In genomic region chr1:19477284-19478240, GRCh38 we compare ENCODE assay signal across 8 cellular contexts. TPM values are rescaled to one million over a fixed set of nuclear protein-coding genes. Genes with fewer than 3 reads are reported as not detected.
DNase-seq lines count a peak whose midpoint lies in the region; ATAC-seq and TF ChIP-seq lines count a peak whose summit lies in the region.

No MANE protein-coding gene starts in this region.

- H3K4me3 Mint-ChIP-seq in CD8-positive, alpha-beta T cell: peak overlapping the region; percentile 77
- no peak overlapping the region for H3K4me3 Mint-ChIP-seq in osteocyte (ENCODE audit: unreplicated experiment)

- H3K4me1 ChIP-seq in CD8-positive, alpha-beta T cell (ENCODE audit: insufficient read depth, low read length): peaks cover 98% of the 10 kb centered on the region

- in situ Hi-C loops in brain microvascular endothelial cell (cut with HindIII; ENCODE audit: low pct_ligation_motif_present, low sequenced_read_pairs): no loop called here

- H3K27me3 ChIP-seq in CD8-positive, alpha-beta T cell (ENCODE audit: insufficient read depth, low read length): no peaks in the 10 kb centered on the region
- H3K27me3 ChIP-seq in brain microvascular endothelial cell (replicated peaks): no peaks in the 10 kb centered on the region

- H3K36me3 Mint-ChIP-seq in CD8-positive, alpha-beta T cell: peaks cover 67% of the 10 kb centered on the region
- H3K36me3 Mint-ChIP-seq in osteocyte (ENCODE audit: unreplicated experiment): peaks cover 4% of the 10 kb centered on the region

- peaks cover 5% of the 10 kb centered on the region for H3K36me3 ChIP-seq in CD8-positive, alpha-beta T cell (ENCODE audit: insufficient read depth, low read length)
- H3K36me3 ChIP-seq in brain microvascular endothelial cell (replicated peaks): peaks cover 37% of the 10 kb centered on the region

- no peaks in the 10 kb centered on the region for H3K9me3 ChIP-seq in CD8-positive, alpha-beta T cell (ENCODE audit: low read length)

- H3K9me3 Mint-ChIP-seq in CD8-positive, alpha-beta T cell: no peaks in the 10 kb centered on the region
- no peaks in the 10 kb centered on the region for H3K9me3 Mint-ChIP-seq in osteocyte (ENCODE audit: unreplicated experiment)

- intact Hi-C loops in CD8-positive, alpha-beta T cell (cut with DNase I, micrococcal nuclease): loop anchor here in 1 of 2 experiments (1.0 kb wide), 2 partner anchors 8 to 9 kb away; partner anchors contain the start of gene CAPZB
- intact Hi-C loops in posterior cingulate gyrus (cut with DNase I): no loop called here

- POLR2A ChIA-PET in CD8-positive, alpha-beta T cell (lab: Charles Lee): interaction anchor here (1.0 to 13.3 kb wide), 5 partner anchors 9 to 27 kb away, joined by 4 to 193 read pairs (median 6); partner anchors contain the start of gene CAPZB

- peaks cover 99% of the 10 kb centered on the region for H3K4me1 Mint-ChIP-seq in CD8-positive, alpha-beta T cell (ENCODE audit: low read depth)
- peaks cover 51% of the 10 kb centered on the region for H3K4me1 Mint-ChIP-seq in osteocyte (ENCODE audit: unreplicated experiment)

- peak overlapping the region; percentile 74 for H3K27ac ChIP-seq in CD8-positive, alpha-beta T cell (ENCODE audit: low read depth, low read length)
- peak overlapping the region; percentile 23 for H3K27ac ChIP-seq in brain microvascular endothelial cell

- no peaks in the 10 kb centered on the region for H3K27me3 Mint-ChIP-seq in CD8-positive, alpha-beta T cell (ENCODE audit: low read depth)
- H3K27me3 Mint-ChIP-seq in osteocyte (ENCODE audit: unreplicated experiment): no peaks in the 10 kb centered on the region

- peak in 5 of 7 experiments; percentile 21 to 73 (median 52) for DNase-seq in CD8-positive, alpha-beta T cell
- DNase-seq in NCI-H345 treated with DMSO at 0.1 percent for 48 hours (lab: John Stamatoyannopoulos, UW; ENCODE audit: unreplicated experiment): peak; percentile 62
- DNase-seq in brain microvascular endothelial cell: no peak
- no peak for DNase-seq in osteocyte (ENCODE audit: extremely low spot score, unreplicated experiment)
- DNase-seq in NCI-H2227 treated with DMSO at 0.1 percent for 48 hours (lab: John Stamatoyannopoulos, UW): no peak
- DNase-seq in posterior cingulate gyrus: no peak

- no peak for TF ChIP-seq CTCF in CD8-positive, alpha-beta T cell (IDR thresholded peaks at IDR 0.05)
- TF ChIP-seq CTCF in brain microvascular endothelial cell (IDR thresholded peaks at IDR 0.05; ENCODE audit: low read depth, low read length, missing control alignments) (no peak), osteocyte (IDR thresholded peaks at IDR 0.05) (no peak)

- peak overlapping the region; percentile 94 for H3K27ac Mint-ChIP-seq in CD8-positive, alpha-beta T cell
- peak overlapping the region; percentile 7 for H3K27ac Mint-ChIP-seq in osteocyte (ENCODE audit: unreplicated experiment)

- peak overlapping the region; percentile 54 for H3K4me3 ChIP-seq in CD8-positive, alpha-beta T cell (ENCODE audit: low read depth, low read length)
- no peak overlapping the region for H3K4me3 ChIP-seq in brain microvascular endothelial cell (ENCODE audit: low read depth, low read length)

- CTCF ChIA-PET in CD8-positive, alpha-beta T cell (lab: Charles Lee): interaction anchor here (1.0 to 2.1 kb wide), 7 partner anchors 9 to 106 kb away, joined by 3 to 18 read pairs (median 3); partner anchors contain the start of gene CAPZB

- peak; percentile 66 for ATAC-seq in CD8-positive, alpha-beta T cell
- ATAC-seq in GM21447 (IDR thresholded peaks at IDR 0.05; ENCODE audit: unreplicated experiment): peak; percentile 60
- no peak for ATAC-seq in HG02970 (IDR thresholded peaks at IDR 0.05; ENCODE audit: low FRiP score, unreplicated experiment)

RNA-seq across cellular contexts. Expression of gene CAPZB, which starts 7.8 kb away (rescaled TPM):
- 100 to 1,000 TPM; 145 to 151 TPM for total RNA-seq in CD8-positive, alpha-beta T cell
- total RNA-seq in osteocyte: 403 and 412 TPM in 2 replicates

Comparison
In these comparisons a context has a peak if more than half of its experiments do, and no peak if none do; other contexts are left out.
1. DNase-seq: peak in CD8-positive, alpha-beta T cell (5 of 7) and NCI-H345 treated with DMSO at 0.1 percent for 48 hours (single experiment); none in brain microvascular endothelial cell (single experiment), osteocyte (single experiment), NCI-H2227 treated with DMSO at 0.1 percent for 48 hours (single experiment) and posterior cingulate gyrus (0 of 10).